24 cellular contexts compared by ENCODE assay signal in the genomic region with DNA sequence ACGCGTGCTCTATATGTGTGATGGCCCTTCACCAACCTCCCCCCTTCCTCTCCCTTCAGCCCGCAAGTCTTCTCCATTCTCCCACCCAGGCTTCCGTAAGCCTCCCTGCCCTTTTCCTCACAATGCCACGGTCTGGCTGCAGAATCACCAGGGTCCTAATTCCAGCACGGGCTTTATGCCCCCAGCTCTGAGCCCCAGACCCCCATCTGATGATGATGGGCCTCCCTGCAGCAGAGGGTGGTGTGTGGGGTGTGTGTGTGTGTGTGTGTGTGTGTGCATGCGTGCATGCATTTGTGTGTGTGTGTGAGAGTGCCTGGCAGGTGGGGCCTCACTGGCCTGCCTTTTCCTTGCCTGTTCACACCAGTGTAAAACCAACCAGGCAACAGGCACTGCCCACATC.
"Had no signal": no experiment of that assay in that cellular context is flagged by ENCODE, and none has a peak within 500 bp of the region (broad histone marks: within the 10 kb centered on the region; RNA-seq: fewer than 3 reads in every experiment).

No MANE protein-coding gene starts in this region.

- H3K9me3 ChIP-seq: left ventricle myocardium inferior, thoracic aorta had no signal

- H3K9me3 Mint-ChIP-seq: activated naive CD8-positive, alpha-beta T cell treated with anti-CD3 and anti-CD28 coated beads, Interleukin-2, amount 50 U/mL, for 24 hours; activated T-cell treated with anti-CD3 and anti-CD28 coated beads, Interleukin-2, amount 50 U/mL, for 4 hours; immature natural killer cell; type B pancreatic cell had no signal

- H3K4me3 ChIP-seq: left ventricle myocardium inferior, SK-N-MC, thoracic aorta had no signal

- H3K4me1 ChIP-seq: foreskin keratinocyte, left ventricle myocardium inferior had no signal

- H3K4me1 Mint-ChIP-seq: activated naive CD8-positive, alpha-beta T cell treated with anti-CD3 and anti-CD28 coated beads, Interleukin-2, amount 50 U/mL, for 24 hours; immature natural killer cell; nephron progenitor cell; T-helper 17 cell had no signal

- H3K27ac Mint-ChIP-seq: activated naive CD8-positive, alpha-beta T cell treated with anti-CD3 and anti-CD28 coated beads, Interleukin-2, amount 50 U/mL, for 24 hours; immature natural killer cell; nephron progenitor cell; T-helper 17 cell; type B pancreatic cell had no signal

- ATAC-seq: activated naive CD8-positive, alpha-beta T cell treated with anti-CD3 and anti-CD28 coated beads, Interleukin-2, amount 50 U/mL, for 24 hours; activated T-cell treated with anti-CD3 and anti-CD28 coated beads, Interleukin-2, amount 50 U/mL, for 4 hours; foreskin keratinocyte; T-helper 17 cell had no signal

- DNase-seq: activated CD4-positive, alpha-beta T cell treated with anti-CD3 and anti-CD28 coated beads for 4 hours; activated CD4-positive, alpha-beta T cell treated with anti-CD3 and anti-CD28 coated beads, Interleukin-2, amount 50 U/mL, for 48 hours; activated CD4-positive, CD25-positive, alpha-beta regulatory T cell; activated gamma-delta T cell; activated naive CD4-positive, alpha-beta T cell treated with anti-CD3 and anti-CD28 coated beads, Interleukin-2, amount 50 U/mL, for 16 hours; activated naive CD8-positive, alpha-beta T cell treated with anti-CD3 and anti-CD28 coated beads, Interleukin-2, amount 50 U/mL, for 24 hours; activated T-cell treated with anti-CD3 and anti-CD28 coated beads, Interleukin-2, amount 50 U/mL, for 4 hours; cerebellar nuclear complex; effector CD8-positive, alpha-beta T cell; foreskin keratinocyte; immature natural killer cell; kidney glomerular epithelial cell; left ventricle myocardium inferior; midbrain; nephron progenitor cell; nucleus accumbens; stimulated activated CD4-positive, alpha-beta T cell treated with anti-CD3 and anti-CD28 coated beads, Interleukin-2, amount 100 ng/mL, for 48 hours; stimulated activated CD8-positive, alpha-beta memory T cell treated with anti-CD3 and anti-CD28 coated beads, Interleukin-4, amount 100 ng/mL, for 48 hours; stimulated activated naive CD4-positive, alpha-beta T cell; SW 1271; T-helper 17 cell had no signal

- H3K27me3 ChIP-seq: foreskin keratinocyte had no signal

- H3K27me3 Mint-ChIP-seq: activated naive CD8-positive, alpha-beta T cell treated with anti-CD3 and anti-CD28 coated beads, Interleukin-2, amount 50 U/mL, for 24 hours; T-helper 17 cell had no signal

- H3K36me3 ChIP-seq: left ventricle myocardium inferior, thoracic aorta had no signal

- H3K27ac ChIP-seq: foreskin keratinocyte, left ventricle myocardium inferior, SK-N-MC, thoracic aorta had no signal

- H3K4me3 Mint-ChIP-seq: activated naive CD8-positive, alpha-beta T cell treated with anti-CD3 and anti-CD28 coated beads, Interleukin-2, amount 50 U/mL, for 24 hours; activated T-cell treated with anti-CD3 and anti-CD28 coated beads, Interleukin-2, amount 50 U/mL, for 4 hours; immature natural killer cell; nephron progenitor cell; T-helper 17 cell; type B pancreatic cell had no signal

- H3K36me3 Mint-ChIP-seq: immature natural killer cell, type B pancreatic cell had no signal
